ENCODE assay signal across 14 cellular contexts in the genomic region with DNA sequence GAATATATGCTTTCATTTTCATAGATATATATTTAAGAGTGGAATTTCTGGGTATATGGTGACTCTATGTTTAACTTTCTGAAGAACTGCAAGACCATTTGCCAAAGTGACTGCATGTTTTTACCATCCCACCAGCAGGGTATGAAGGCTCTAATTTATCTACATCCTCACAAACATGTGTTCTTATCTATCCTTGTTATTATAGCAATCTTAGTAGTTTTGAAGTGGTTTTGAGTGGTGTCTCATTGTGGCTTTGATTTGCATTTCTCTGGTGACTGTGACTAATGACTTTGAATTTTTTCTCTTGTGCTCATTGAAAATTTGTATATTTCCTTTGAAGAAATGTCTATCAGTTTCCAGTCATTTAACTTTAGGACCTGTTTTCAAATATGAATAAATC.
A peak's percentile ranks its signal among the peaks of the same experiment; 100 is the strongest.
DNase-seq lines count a peak whose midpoint lies in the region; ATAC-seq and TF ChIP-seq lines count a peak whose summit lies in the region.
"Had no signal": no experiment of that assay in that cellular context is flagged by ENCODE, and none has a peak within 500 bp of the region (broad histone marks: within the 10 kb centered on the region; RNA-seq: fewer than 3 reads in every experiment).

No MANE protein-coding gene starts in this region.

- peaks cover 5% of the 10 kb centered on the region for H3K4me1 Mint-ChIP-seq in activated T-helper 17 cell treated with anti-CD3 and anti-CD28 coated beads, Interleukin-2, amount 50 U/mL, for 72 hours
- H3K4me1 Mint-ChIP-seq: naive thymus-derived CD8-positive, alpha-beta T cell had no signal

- no peak overlapping the region for H3K4me3 Mint-ChIP-seq in activated T-helper 17 cell treated with anti-CD3 and anti-CD28 coated beads, Interleukin-2, amount 50 U/mL, for 72 hours
- H3K4me3 Mint-ChIP-seq: naive thymus-derived CD8-positive, alpha-beta T cell; T-helper 1 cell treated with Interleukin-12 subunit alpha and Interleukin-12 subunit beta and Interleukin-4 antibody, amounts not matched to agents 30 μg/mL and 1 μg/mL, for 36 hours had no signal

- H3K27me3 ChIP-seq in vagina: no peaks in the 10 kb centered on the region

- H3K4me3 ChIP-seq in vagina: no peak overlapping the region
- H3K4me3 ChIP-seq: lower lobe of right lung had no signal

- H3K4me1 ChIP-seq in vagina: no peaks in the 10 kb centered on the region
- H3K4me1 ChIP-seq: lower lobe of right lung had no signal

- no peak for TF ChIP-seq CTCF in vagina (IDR thresholded peaks at IDR 0.05)

- H3K27ac Mint-ChIP-seq in activated T-helper 17 cell treated with anti-CD3 and anti-CD28 coated beads, Interleukin-2, amount 50 U/mL, for 72 hours: no peak overlapping the region
- H3K27ac Mint-ChIP-seq: naive thymus-derived CD8-positive, alpha-beta T cell; T-helper 1 cell treated with Interleukin-12 subunit alpha and Interleukin-12 subunit beta and Interleukin-4 antibody, amounts not matched to agents 30 μg/mL and 1 μg/mL, for 36 hours had no signal

- H3K36me3 ChIP-seq in vagina: no peaks in the 10 kb centered on the region
- H3K36me3 ChIP-seq: lower lobe of right lung had no signal

- no peaks in the 10 kb centered on the region for H3K9me3 Mint-ChIP-seq in activated T-helper 17 cell treated with anti-CD3 and anti-CD28 coated beads, Interleukin-2, amount 50 U/mL, for 72 hours
- H3K9me3 Mint-ChIP-seq: naive thymus-derived CD8-positive, alpha-beta T cell; T-helper 1 cell treated with Interleukin-12 subunit alpha and Interleukin-12 subunit beta and Interleukin-4 antibody, amounts not matched to agents 30 μg/mL and 1 μg/mL, for 36 hours had no signal

- intact Hi-C loops in vagina (cut with DNase I): no loop called here

- no peak overlapping the region for H3K27ac ChIP-seq in vagina
- H3K27ac ChIP-seq: lower lobe of right lung had no signal

- no peak for TF ChIP-seq POLR2A in vagina (IDR thresholded peaks at IDR 0.05)

- H3K36me3 Mint-ChIP-seq in activated T-helper 17 cell treated with anti-CD3 and anti-CD28 coated beads, Interleukin-2, amount 50 U/mL, for 72 hours (ENCODE audit: low read depth): no peaks in the 10 kb centered on the region
- H3K36me3 Mint-ChIP-seq: naive thymus-derived CD8-positive, alpha-beta T cell had no signal

- peak; percentile 46 for ATAC-seq in HG03342 (IDR thresholded peaks at IDR 0.05; ENCODE audit: unreplicated experiment)
- ATAC-seq in activated T-helper 17 cell treated with anti-CD3 and anti-CD28 coated beads, Interleukin-2, amount 50 U/mL, for 72 hours (replicated peaks): peak; percentile 79
- ATAC-seq in HG02852 (IDR thresholded peaks at IDR 0.05; ENCODE audit: unreplicated experiment): no peak
- ATAC-seq: lower lobe of right lung; naive thymus-derived CD8-positive, alpha-beta T cell had no signal

- H3K27me3 Mint-ChIP-seq in activated T-helper 17 cell treated with anti-CD3 and anti-CD28 coated beads, Interleukin-2, amount 50 U/mL, for 72 hours: no peaks in the 10 kb centered on the region

- DNase-seq in EH (ENCODE audit: low read depth) (peak; percentile 56), glomerular visceral epithelial cell (ENCODE audit: extremely low spot score) (peak; percentile 7), vagina (ENCODE audit: extremely low spot score in 2 of 2) (no peak), NCI-H748 treated with DMSO at 0.1 percent for 48 hours (lab: John Stamatoyannopoulos, UW) (no peak)
- DNase-seq: activated effector memory CD4-positive, alpha-beta T cell treated with Interleukin-2 at 50 U/mL for 16 hours; aorta; Kasumi-1; lower lobe of right lung; naive thymus-derived CD8-positive, alpha-beta T cell; NCI-H69 had no signal

- no peaks in the 10 kb centered on the region for H3K9me3 ChIP-seq in vagina
- H3K9me3 ChIP-seq: lower lobe of right lung had no signal

Comparison
In these comparisons a context has a peak if more than half of its experiments do, and no peak if none do; other contexts are left out.
1. DNase-seq: peak in EH (single experiment) and glomerular visceral epithelial cell (single experiment); none in vagina (0 of 2) and NCI-H748 treated with DMSO at 0.1 percent for 48 hours (single experiment).